24 cellular contexts compared by ENCODE assay signal in genomic region chr22:32721328-32722180, GRCh38.
DNase-seq lines count a peak whose midpoint lies in the region; TF ChIP-seq lines count a peak whose summit lies in the region.
"Had no signal": no experiment of that assay in that cellular context is flagged by ENCODE, and none has a peak within 500 bp of the region (broad histone marks: within the 10 kb centered on the region; RNA-seq: fewer than 3 reads in every experiment).

No MANE protein-coding gene starts in this region.

- H3K27me3 ChIP-seq in hepatocyte, result no peaks in the 10 kb centered on the region
- H3K27me3 ChIP-seq: MG63, SJSA1 had no signal

- 77% methylated on average over 5 of the region's 5 CpGs for WGBS in hepatocyte (ENCODE audit: low lambda C conversion rate, missing lambda C conversion rate)

- no peak overlapping the region for H3K4me2 ChIP-seq in hepatocyte

- no peaks in the 10 kb centered on the region for H3K36me3 ChIP-seq in hepatocyte (replicated peaks; ENCODE audit: insufficient read depth, low read depth)
- H3K36me3 ChIP-seq: MG63, SJSA1 had no signal

- H3K4me1 ChIP-seq in hepatocyte (ENCODE audit: insufficient read depth), result peaks cover 21% of the 10 kb centered on the region

- H3K27me3 Mint-ChIP-seq in type B pancreatic cell, result no peaks in the 10 kb centered on the region
- H3K27me3 Mint-ChIP-seq in T-helper 2 cell treated with Interferon-gamma antibody and Interleukin-4, amounts not matched to agents 5 μg/mL and 100 μg/mL, for 36 hours (ENCODE audit: low read depth), result peaks cover 26% of the 10 kb centered on the region

- no peaks in the 10 kb centered on the region for H3K36me3 Mint-ChIP-seq in type B pancreatic cell
- H3K36me3 Mint-ChIP-seq in T-helper 2 cell treated with Interferon-gamma antibody and Interleukin-4, amounts not matched to agents 5 μg/mL and 100 μg/mL, for 36 hours (ENCODE audit: low read depth), result no peaks in the 10 kb centered on the region

- no peak overlapping the region for H3K4me3 Mint-ChIP-seq in type B pancreatic cell
- no peak overlapping the region for H3K4me3 Mint-ChIP-seq in T-helper 2 cell treated with Interferon-gamma antibody and Interleukin-4, amounts not matched to agents 5 μg/mL and 100 μg/mL, for 36 hours
- H3K4me3 Mint-ChIP-seq: memory B cell; stimulated activated naive CD8-positive, alpha-beta T cell treated with anti-CD3 and anti-CD28 coated beads, Interleukin-15, Interleukin-2, amounts not matched to agents 100 ng/mL and 50 ng/mL, for 24 hours had no signal

- peaks cover 19% of the 10 kb centered on the region for H3K9me3 Mint-ChIP-seq in type B pancreatic cell
- H3K9me3 Mint-ChIP-seq in T-helper 2 cell treated with Interferon-gamma antibody and Interleukin-4, amounts not matched to agents 5 μg/mL and 100 μg/mL, for 36 hours, result peaks cover 9% of the 10 kb centered on the region

- POLR2A ChIA-PET in RWPE1 (lab: Yijun Ruan, JAX; ENCODE audit: low non-redundant PET), result no interaction called here

- H3K9me2 ChIP-seq in hepatocyte (replicated peaks; ENCODE audit: insufficient read depth), result no peaks in the 10 kb centered on the region

- no peaks in the 10 kb centered on the region for H4K20me1 ChIP-seq in hepatocyte (ENCODE audit: insufficient read depth, poor library complexity, severe bottlenecking)

- H3K4me1 Mint-ChIP-seq in type B pancreatic cell (ENCODE audit: unreplicated experiment), result peaks cover 28% of the 10 kb centered on the region
- H3K4me1 Mint-ChIP-seq in T-helper 2 cell treated with Interferon-gamma antibody and Interleukin-4, amounts not matched to agents 5 μg/mL and 100 μg/mL, for 36 hours (ENCODE audit: low read depth), result peaks cover 29% of the 10 kb centered on the region

- peak overlapping the region; percentile 13 for H3K27ac Mint-ChIP-seq in type B pancreatic cell
- H3K27ac Mint-ChIP-seq in T-helper 2 cell treated with Interferon-gamma antibody and Interleukin-4, amounts not matched to agents 5 μg/mL and 100 μg/mL, for 36 hours, result no peak overlapping the region
- H3K27ac Mint-ChIP-seq: activated naive CD4-positive, alpha-beta T cell treated with anti-CD3 and anti-CD28 coated beads, Interleukin-2, amount 50 U/mL, for 72 hours; memory B cell; stimulated activated naive CD8-positive, alpha-beta T cell treated with anti-CD3 and anti-CD28 coated beads, Interleukin-15, Interleukin-2, amounts not matched to agents 100 ng/mL and 50 ng/mL, for 24 hours had no signal

- H3K27ac ChIP-seq in RWPE1 (peak overlapping the region; percentile 69), hepatocyte (peak overlapping the region; percentile 14)
- H3K27ac ChIP-seq: 22Rv1, SJSA1 had no signal

- CTCF ChIA-PET in RWPE1 (lab: Yijun Ruan, JAX), result interaction anchor here (0.5 kb wide), 1 partner anchor 35 kb away, joined by 3 read pairs; no protein-coding TSS in a partner anchor

- no peaks in the 10 kb centered on the region for H3K79me2 ChIP-seq in hepatocyte

- no peak overlapping the region for H2AFZ ChIP-seq in hepatocyte

- no peak overlapping the region for H3K4me3 ChIP-seq in hepatocyte
- H3K4me3 ChIP-seq: MG63, SJSA1 had no signal

- H3K9me3 ChIP-seq in hepatocyte (ENCODE audit: low read depth), result no peaks in the 10 kb centered on the region
- H3K9me3 ChIP-seq: MG63, SJSA1 had no signal

- DNase-seq in DMS53 (lab: John Stamatoyannopoulos, UW), result peak; percentile 8
- DNase-seq in DMS53 treated with DMSO at 0.1 percent for 48 hours (lab: John Stamatoyannopoulos, UW; ENCODE audit: unreplicated experiment), result no peak
- DNase-seq in RWPE1 (ENCODE audit: low spot score), result no peak
- no peak for DNase-seq in hepatocyte (ENCODE audit: low spot score)
- DNase-seq in type B pancreatic cell (ENCODE audit: extremely low spot score, unreplicated experiment), result no peak
- DNase-seq in globus pallidus (ENCODE audit: low spot score), result no peak
- DNase-seq in T-helper 2 cell treated with Interferon-gamma antibody and Interleukin-4, amounts not matched to agents 5 μg/mL and 100 μg/mL, for 36 hours (ENCODE audit: low spot score), result no peak
- no peak for DNase-seq in HuH-7 (ENCODE audit: low spot score)
- DNase-seq: activated CD4-positive, alpha-beta T cell treated with anti-CD3 and anti-CD28 coated beads, Interleukin-2, amount 50 U/mL, for 48 hours; activated CD8-positive, alpha-beta memory T cell treated with anti-CD3 and anti-CD28 coated beads, Interleukin-2, amount 50 U/mL, for 4 hours; caudate nucleus; GF-D8; head of caudate nucleus; MG63; naive B cell; NCI-H1694 treated with DMSO at 0.1 percent for 48 hours; NCI-H2171; NCI-H526; posterior cingulate gyrus had no signal

- no peak for TF ChIP-seq CTCF in RWPE1 (conservative IDR thresholded peaks at IDR 0.05; ENCODE audit: low read depth)
- no peak for TF ChIP-seq CTCF in hepatocyte (IDR thresholded peaks at IDR 0.05; ENCODE audit: poor library complexity)
- TF ChIP-seq CTCF in type B pancreatic cell (conservative IDR thresholded peaks at IDR 0.05), result no peak
